Comparison of ENCODE assay signal across 18 cellular contexts in genomic region chr5:56028708-56029107, GRCh38. TPM values are rescaled to one million over a fixed set of nuclear protein-coding genes. Genes with fewer than 3 reads are reported as not detected.
DNase-seq lines count a peak whose midpoint lies in the region; ATAC-seq, FAIRE-seq and TF ChIP-seq lines count a peak whose summit lies in the region.
"Had no signal": no experiment of that assay in that cellular context is flagged by ENCODE, and none has a peak within 500 bp of the region (broad histone marks: within the 10 kb centered on the region; RNA-seq: fewer than 3 reads in every experiment).

No MANE protein-coding gene starts in this region.

- ATAC-seq in activated CD8-positive, alpha-beta memory T cell treated with anti-CD3 and anti-CD28 coated beads, Interleukin-2, amount 10 ng/mL, durations not matched to agents 7 days and 5 days: no peak

- H3K9me3 ChIP-seq in esophagus muscularis mucosa: no peaks in the 10 kb centered on the region
- H3K9me3 ChIP-seq: BLaER1 had no signal

- no peak for TF ChIP-seq CTCF in esophagus muscularis mucosa (IDR thresholded peaks at IDR 0.05)
- no peak for TF ChIP-seq CTCF in osteocyte (IDR thresholded peaks at IDR 0.05)

- H3K27ac Mint-ChIP-seq in activated CD8-positive, alpha-beta memory T cell treated with anti-CD3 and anti-CD28 coated beads, Interleukin-2, amount 10 ng/mL, durations not matched to agents 7 days and 5 days: no peak overlapping the region
- H3K27ac Mint-ChIP-seq in osteocyte (ENCODE audit: unreplicated experiment): no peak overlapping the region
- H3K27ac Mint-ChIP-seq: CD14-positive monocyte; CD4-positive, alpha-beta memory T cell; IgD-negative memory B cell had no signal

- CTCF ChIA-PET in activated CD8-positive, alpha-beta memory T cell treated with anti-CD3 and anti-CD28 coated beads, Interleukin-2, amount 10 ng/mL, durations not matched to agents 7 days and 5 days (lab: Charles Lee): no interaction called here

- TF ChIP-seq EP300 in esophagus muscularis mucosa (IDR thresholded peaks at IDR 0.05): no peak

- H3K27ac ChIP-seq in esophagus muscularis mucosa (replicated peaks in 1 of 4): no peak overlapping the region
- H3K27ac ChIP-seq: BLaER1, GM23248 had no signal

- 95% methylated on average over 6 of the region's 6 CpGs for WGBS in esophagus muscularis mucosa

- no peak for TF ChIP-seq POLR2A in esophagus muscularis mucosa (IDR thresholded peaks at IDR 0.05; ENCODE audit: low read depth)

- peaks cover 4% of the 10 kb centered on the region for H3K4me1 Mint-ChIP-seq in activated CD8-positive, alpha-beta memory T cell treated with anti-CD3 and anti-CD28 coated beads, Interleukin-2, amount 10 ng/mL, durations not matched to agents 7 days and 5 days
- no peaks in the 10 kb centered on the region for H3K4me1 Mint-ChIP-seq in osteocyte (ENCODE audit: unreplicated experiment)

- no peak overlapping the region for H3K4me3 ChIP-seq in esophagus muscularis mucosa
- H3K4me3 ChIP-seq: BLaER1, GM23248 had no signal

- H3K27me3 ChIP-seq in esophagus muscularis mucosa: no peaks in the 10 kb centered on the region
- H3K27me3 ChIP-seq: BLaER1 had no signal

- no peak overlapping the region for H3K4me3 Mint-ChIP-seq in activated CD8-positive, alpha-beta memory T cell treated with anti-CD3 and anti-CD28 coated beads, Interleukin-2, amount 10 ng/mL, durations not matched to agents 7 days and 5 days
- no peak overlapping the region for H3K4me3 Mint-ChIP-seq in osteocyte (ENCODE audit: unreplicated experiment)
- H3K4me3 Mint-ChIP-seq: CD14-positive monocyte; CD4-positive, alpha-beta memory T cell; IgD-negative memory B cell had no signal

- H3K36me3 Mint-ChIP-seq in activated CD8-positive, alpha-beta memory T cell treated with anti-CD3 and anti-CD28 coated beads, Interleukin-2, amount 10 ng/mL, durations not matched to agents 7 days and 5 days: no peaks in the 10 kb centered on the region
- H3K36me3 Mint-ChIP-seq in osteocyte (ENCODE audit: unreplicated experiment): no peaks in the 10 kb centered on the region
- H3K36me3 Mint-ChIP-seq: CD14-positive monocyte; CD4-positive, alpha-beta memory T cell; IgD-negative memory B cell had no signal

- peak; percentile 22 for DNase-seq in activated CD8-positive, alpha-beta memory T cell treated with anti-CD3 and anti-CD28 coated beads, Interleukin-2, amount 50 U/mL, for 48 hours
- DNase-seq in activated CD8-positive, alpha-beta memory T cell treated with anti-CD3 and anti-CD28 coated beads, Interleukin-2, amount 10 ng/mL, durations not matched to agents 7 days and 5 days: no peak
- DNase-seq in esophagus muscularis mucosa (ENCODE audit: extremely low spot score) (peak; percentile 10), osteocyte (ENCODE audit: extremely low spot score, unreplicated experiment) (peak; percentile 71), HTR-8/SVneo (ENCODE audit: insufficient read length, low spot score) (no peak), NCI-H446 (lab: John Stamatoyannopoulos, UW) (no peak), H4 (ENCODE audit: low spot score) (no peak)
- DNase-seq: 8988T; Calu3; CD4-positive, alpha-beta memory T cell; DMS79 treated with DMSO at 0.1 percent for 48 hours; GF-D8; GM23248; HCEC 1CT had no signal

- intact Hi-C loops in esophagus muscularis mucosa (cut with DNase I): no loop called here

- no peak for FAIRE-seq in HTR-8/SVneo (lab: Jason Lieb, UNC)
- FAIRE-seq: H54 had no signal

- no peaks in the 10 kb centered on the region for H3K4me1 ChIP-seq in esophagus muscularis mucosa
- H3K4me1 ChIP-seq: BLaER1 had no signal

- H3K9me3 Mint-ChIP-seq in activated CD8-positive, alpha-beta memory T cell treated with anti-CD3 and anti-CD28 coated beads, Interleukin-2, amount 10 ng/mL, durations not matched to agents 7 days and 5 days (ENCODE audit: low read depth): no peaks in the 10 kb centered on the region
- H3K9me3 Mint-ChIP-seq in osteocyte (ENCODE audit: unreplicated experiment): no peaks in the 10 kb centered on the region
- H3K9me3 Mint-ChIP-seq: CD4-positive, alpha-beta memory T cell; IgD-negative memory B cell had no signal

- peaks cover 18% of the 10 kb centered on the region for H3K27me3 Mint-ChIP-seq in activated CD8-positive, alpha-beta memory T cell treated with anti-CD3 and anti-CD28 coated beads, Interleukin-2, amount 10 ng/mL, durations not matched to agents 7 days and 5 days
- no peaks in the 10 kb centered on the region for H3K27me3 Mint-ChIP-seq in osteocyte (ENCODE audit: unreplicated experiment)
- H3K27me3 Mint-ChIP-seq: CD4-positive, alpha-beta memory T cell had no signal

- H3K36me3 ChIP-seq in esophagus muscularis mucosa: no peaks in the 10 kb centered on the region
- H3K36me3 ChIP-seq: BLaER1 had no signal

RNA-seq across cellular contexts. Expression of gene IL6ST, which starts 33.9 kb away (rescaled TPM):
- 10 to 100 TPM; 17.9 to 24.7 TPM for total RNA-seq in activated CD8-positive, alpha-beta memory T cell treated with anti-CD3 and anti-CD28 coated beads, Interleukin-2, amount 10 ng/mL, durations not matched to agents 7 days and 5 days
- 100 to 1,000 TPM; 384 to 561 (median 517) TPM for total RNA-seq in esophagus muscularis mucosa
- total RNA-seq in osteocyte: 197 and 211 TPM in 2 replicates
- 108 and 183 TPM in 2 replicates for total RNA-seq in H4 (2014; rRNA removed; shearing (Covaris generic))

Comparison
In these comparisons a context has a peak if more than half of its experiments do, and no peak if none do; other contexts are left out.
1. DNase-seq: peak in activated CD8-positive, alpha-beta memory T cell treated with anti-CD3 and anti-CD28 coated beads, Interleukin-2, amount 50 U/mL, for 48 hours (single experiment), esophagus muscularis mucosa (single experiment) and osteocyte (single experiment); none in activated CD8-positive, alpha-beta memory T cell treated with anti-CD3 and anti-CD28 coated beads, Interleukin-2, amount 10 ng/mL, durations not matched to agents 7 days and 5 days (single experiment), HTR-8/SVneo (single experiment), NCI-H446 (0 of 2) and H4 (single experiment).